ENCODE assay signal across 8 cellular contexts in genomic region chr2:20661028-20661980, GRCh38. TPM values are rescaled to one million over a fixed set of nuclear protein-coding genes. Genes with fewer than 3 reads are reported as not detected.
DNase-seq lines count a peak whose midpoint lies in the region; ATAC-seq and TF ChIP-seq lines count a peak whose summit lies in the region.

No MANE protein-coding gene starts in this region.

- H4K91ac ChIP-seq in neuronal stem cell (ENCODE audit: low read depth, low read length, poor library complexity): no peak overlapping the region

- intact Hi-C loops in Panc1 (cut with micrococcal nuclease; ENCODE audit: unreplicated experiment): loop anchor here (1.0 to 10.0 kb wide), 4 partner anchors 113 to 457 kb away; no protein-coding TSS in a partner anchor
- intact Hi-C loops in transverse colon (cut with DNase I; ENCODE audit: low total_unique reads): no loop called here

- H2AK5ac ChIP-seq in neuronal stem cell (ENCODE audit: low read depth, low read length): no peak overlapping the region

- no CpG with 5 or more reads among the region's 9 CpGs for WGBS in neuronal stem cell (ENCODE audit: extremely low coverage in 2 of 2, insufficient read length in 2 of 2, insufficient replicate concordance in 1 of 2), 2 donors
- WGBS in transverse colon (ENCODE audit: low coverage in 1 of 2), 2 donors: 20 to 22% methylated on average over 3 to 8 of the region's 9 CpGs

- no peak overlapping the region for H3K4me2 ChIP-seq in neuronal stem cell (ENCODE audit: insufficient read depth, low read length, poor library complexity, severe bottlenecking)

- no peak overlapping the region for H2BK5ac ChIP-seq in neuronal stem cell (ENCODE audit: low read length)

- CTCF ChIA-PET in Panc1 (lab: Charles Lee): interaction anchor here (0.6 to 2.0 kb wide), 7 partner anchors 14 to 462 kb away, joined by 3 to 40 read pairs (median 4); no protein-coding TSS in a partner anchor

- H3K4me1 ChIP-seq in Panc1 (ENCODE audit: control insufficient read depth, insufficient read depth, low read length): peaks cover 8% of the 10 kb centered on the region
- peaks cover 10 to 16% of the 10 kb centered on the region in 2 donors for H3K4me1 ChIP-seq in neuronal stem cell (ENCODE audit: control insufficient read depth in 2 of 2, insufficient read depth in 1 of 2, low read depth in 1 of 2, low read length in 2 of 2)
- H3K4me1 ChIP-seq in transverse colon: peaks cover 11 to 19% (median 13%) of the 10 kb centered on the region in 4 donors

- no peak overlapping the region for H2BK120ac ChIP-seq in neuronal stem cell (ENCODE audit: low read depth, low read length)

- H3K27me3 ChIP-seq in Panc1 (ENCODE audit: control insufficient read depth, insufficient read depth, low read length) (peaks cover 41% of the 10 kb centered on the region), neuronal stem cell (ENCODE audit: control insufficient read depth in 3 of 3, insufficient read depth in 3 of 3, low read depth in 1 of 3, low read length in 3 of 3) (peaks cover 19 to 86% (median 50%) of the 10 kb centered on the region in 3 experiments), transverse colon (peaks cover 63% of the 10 kb centered on the region)

- DNase-seq in DMS153 (lab: John Stamatoyannopoulos, UW) (peak; percentile 27), HS-27A (ENCODE audit: low read depth) (peak; percentile 59), Panc1 (ENCODE audit: low read depth, low spot score) (peak; percentile 74), activated T-helper 1 cell treated with Interleukin-2 at 50 U/mL for 16 hours (ENCODE audit: low read depth) (peak; percentile 44), fibroblast of pulmonary artery (ENCODE audit: low read depth) (peak; percentile 88), neuronal stem cell (ENCODE audit: low spot score) (peak; percentile 75), transverse colon (peak; percentile 73)

- no peak overlapping the region for H3K18ac ChIP-seq in neuronal stem cell (ENCODE audit: low read length)

- H3K9ac ChIP-seq in neuronal stem cell (ENCODE audit: low read depth, low read length, poor library complexity): no peak overlapping the region

- peak; percentile 95 for TF ChIP-seq CTCF in Panc1 (IDR thresholded peaks at IDR 0.05)
- TF ChIP-seq CTCF in fibroblast of pulmonary artery (IDR thresholded peaks at IDR 0.05; ENCODE audit: low read length, missing control alignments): peak; percentile 98
- peak; percentile 93 to 99 (median 96) for TF ChIP-seq CTCF in transverse colon (IDR thresholded peaks at IDR 0.05)

- ATAC-seq in GM19463 (IDR thresholded peaks at IDR 0.05; ENCODE audit: unreplicated experiment) (peak; percentile 72), Panc1 (peak; percentile 79)

- no peak for TF ChIP-seq POLR2A in transverse colon (IDR thresholded peaks at IDR 0.05)

- no peak overlapping the region for H3K14ac ChIP-seq in neuronal stem cell (ENCODE audit: low read length)

- H3K4ac ChIP-seq in neuronal stem cell (ENCODE audit: low read length): no peak overlapping the region

- H3K79me1 ChIP-seq in neuronal stem cell (ENCODE audit: low read depth, low read length): no peaks in the 10 kb centered on the region

- H3K4me3 ChIP-seq in Panc1 (ENCODE audit: low read depth in 2 of 2, low read length in 2 of 2) (no peak overlapping the region), fibroblast of pulmonary artery (replicated peaks; ENCODE audit: low read depth, low read length) (no peak overlapping the region), neuronal stem cell (ENCODE audit: low read length in 2 of 2) (no peak overlapping the region), transverse colon (no peak overlapping the region)

- no peak overlapping the region for H4K8ac ChIP-seq in neuronal stem cell (ENCODE audit: low read depth, low read length)

- no peak for TF ChIP-seq EP300 in transverse colon (IDR thresholded peaks at IDR 0.05; ENCODE audit: low read depth)

- H3K36me3 ChIP-seq in Panc1 (ENCODE audit: control insufficient read depth, insufficient read depth, low read length) (no peaks in the 10 kb centered on the region), neuronal stem cell (replicated peaks in 1 of 2; ENCODE audit: control insufficient read depth in 2 of 2, insufficient read depth in 2 of 2, low read length in 2 of 2) (no peaks in the 10 kb centered on the region), transverse colon (no peaks in the 10 kb centered on the region)

- POLR2A ChIA-PET in Panc1 (lab: Charles Lee): no interaction called here

- BruUV-seq in Panc1 (replicated peaks; lab: Mats Ljungman, UMichigan): no TSS peak

- no peaks in the 10 kb centered on the region for H3K9me3 ChIP-seq in Panc1 (ENCODE audit: control insufficient read depth, insufficient read depth, low read depth, low read length)
- no peaks in the 10 kb centered on the region for H3K9me3 ChIP-seq in neuronal stem cell (replicated peaks in 1 of 2; ENCODE audit: control insufficient read depth in 2 of 2, insufficient read depth in 1 of 2, low read depth in 1 of 2, low read length in 2 of 2)
- no peaks in the 10 kb centered on the region for H3K9me3 ChIP-seq in transverse colon

- H2BK12ac ChIP-seq in neuronal stem cell (ENCODE audit: low read length): no peak overlapping the region

- no peak overlapping the region for H3K23ac ChIP-seq in neuronal stem cell (ENCODE audit: low read depth, low read length, poor library complexity)

- in situ Hi-C loops in Panc1 (cut with HindIII; ENCODE audit: low pct_unique_long_range_greater_than_20kb, low sequenced_read_pairs) (no loop called here), transverse colon (cut with MboI; ENCODE audit: low pct_ligation_motif_present in 1 of 4, low pct_unique_long_range_greater_than_20kb in 1 of 4, low sequenced_read_pairs in 3 of 4) (loop anchor here (5.0 to 25.0 kb wide), 3 partner anchors 301 to 451 kb away; partner anchors contain the start of gene TDRD15 (in 3 of the 4))

- peak overlapping the region; percentile 29 for H2AFZ ChIP-seq in neuronal stem cell (ENCODE audit: low read length)

- H2BK15ac ChIP-seq in neuronal stem cell (ENCODE audit: low read length): no peak overlapping the region

- H3K27ac ChIP-seq in Panc1 (ENCODE audit: low read length) (no peak overlapping the region), neuronal stem cell (replicated peaks; ENCODE audit: low read length) (no peak overlapping the region), transverse colon (no peak overlapping the region)

RNA-seq across cellular contexts. Expression of gene GDF7, which starts 5.6 kb away (rescaled TPM):
- not detected for total RNA-seq in Panc1 (2021; ENCODE audit: unreplicated experiment)
- not detected for polyA plus RNA-seq in Panc1 (2012; ENCODE audit: insufficient read length)
- 0.04 TPM for polyA plus RNA-seq in neuronal stem cell (2013, experiment 1 of 2)
- polyA plus RNA-seq in neuronal stem cell (2013, experiment 2 of 2): 0.06 TPM
- total RNA-seq in transverse colon: 1 to 10 TPM in 1 of 4 donors, under 1 TPM in 3; 0.20 to 1.1 (median 0.58) TPM

RNA-seq across cellular contexts. Expression of gene HS1BP3, which starts 10.4 kb away (rescaled TPM):
- 46.1 TPM for total RNA-seq in Panc1 (2021; ENCODE audit: unreplicated experiment)
- polyA plus RNA-seq in Panc1 (2012; ENCODE audit: insufficient read length): 45.1 TPM
- 13.1 TPM for polyA plus RNA-seq in neuronal stem cell (2013, experiment 1 of 2)
- polyA plus RNA-seq in neuronal stem cell (2013, experiment 2 of 2): 12.9 TPM
- 10 to 100 TPM; 29.5 to 44.2 (median 33.1) TPM for total RNA-seq in transverse colon

Comparison
In these comparisons a context has a peak if more than half of its experiments do, and no peak if none do; other contexts are left out.
1. DNase-seq: peak in every context shown above with its lines; median percentile 88 in fibroblast of pulmonary artery; 75 in neuronal stem cell; 74 in Panc1; 73 in transverse colon; 59 in HS-27A; 44 in activated T-helper 1 cell treated with Interleukin-2 at 50 U/mL for 16 hours; 27 in DMS153.